9 cellular contexts compared by ENCODE assay signal in genomic region chr17:82848022-82848592, GRCh38. TPM values are rescaled to one million over a fixed set of nuclear protein-coding genes. Genes with fewer than 3 reads are reported as not detected.
DNase-seq lines count a peak whose midpoint lies in the region; ATAC-seq and TF ChIP-seq lines count a peak whose summit lies in the region.
"Had no signal": no experiment of that assay in that cellular context is flagged by ENCODE, and none has a peak within 500 bp of the region (broad histone marks: within the 10 kb centered on the region; RNA-seq: fewer than 3 reads in every experiment).

No MANE protein-coding gene starts in this region.

- no peaks in the 10 kb centered on the region for H3K27me3 ChIP-seq in lung (ENCODE audit: control insufficient read depth, insufficient read depth)
- no peaks in the 10 kb centered on the region for H3K27me3 ChIP-seq in tibial artery
- H3K27me3 ChIP-seq: adrenal gland had no signal

- H3K4me1 ChIP-seq in lung (ENCODE audit: control insufficient read depth in 2 of 2, insufficient read depth in 2 of 2, low read length in 2 of 2) (peaks cover 0 to 12% of the 10 kb centered on the region in 2 donors), tibial artery (peaks cover 0 to 6% (median 0%) of the 10 kb centered on the region in 4 donors)
- H3K4me1 ChIP-seq: adrenal gland had no signal

- peak; percentile 80 for ATAC-seq in activated CD4-positive, alpha-beta T cell treated with anti-CD3 and anti-CD28 coated beads for 36 hours
- ATAC-seq in lung (ENCODE audit: insufficient read depth, low FRiP score) (peak; percentile 80), HG03025 (IDR thresholded peaks at IDR 0.05; ENCODE audit: low FRiP score, unreplicated experiment) (no peak), GM21447 (IDR thresholded peaks at IDR 0.05; ENCODE audit: unreplicated experiment) (no peak)

- CTCF ChIA-PET in activated CD4-positive, alpha-beta T cell treated with anti-CD3 and anti-CD28 coated beads for 36 hours (lab: Charles Lee), result interaction anchor here (1.1 kb wide), 1 partner anchor 21 kb away, joined by 3 read pairs; no protein-coding TSS in a partner anchor

- no peaks in the 10 kb centered on the region for H3K9me3 Mint-ChIP-seq in activated CD4-positive, alpha-beta T cell treated with anti-CD3 and anti-CD28 coated beads for 36 hours (ENCODE audit: low read depth)

- TF ChIP-seq CTCF in lung (IDR thresholded peaks at IDR 0.05; ENCODE audit: control extremely low read depth, extremely low read depth), result no peak
- no peak for TF ChIP-seq CTCF in tibial artery (IDR thresholded peaks at IDR 0.05)

- H3K36me3 Mint-ChIP-seq in activated CD4-positive, alpha-beta T cell treated with anti-CD3 and anti-CD28 coated beads for 36 hours (ENCODE audit: low read depth), result peaks cover 15% of the 10 kb centered on the region

- DNase-seq in activated CD4-positive, alpha-beta T cell treated with anti-CD3 and anti-CD28 coated beads for 36 hours, result peak; percentile 57
- no peak for DNase-seq in activated CD4-positive, alpha-beta T cell treated with anti-CD3 and anti-CD28 coated beads for 1 hour
- DNase-seq in amniotic epithelial cell (ENCODE audit: low read depth) (peak; percentile 8), lung (ENCODE audit: low spot score) (peak; percentile 81), tibial artery (peak; percentile 23 to 67), NCI-H446 treated with DMSO at 0.1 percent for 48 hours (lab: John Stamatoyannopoulos, UW) (no peak)

- no peaks in the 10 kb centered on the region for H3K9me3 ChIP-seq in lung (ENCODE audit: control insufficient read depth in 2 of 2, insufficient read depth in 1 of 2, low read length in 1 of 2)
- no peaks in the 10 kb centered on the region for H3K9me3 ChIP-seq in tibial artery
- H3K9me3 ChIP-seq: adrenal gland had no signal

- H3K27ac ChIP-seq in lung (ENCODE audit: low read depth in 1 of 2, low read length in 1 of 2) (peak overlapping the region in 1 of 2 donors; percentile 93), tibial artery (no peak overlapping the region)

- H3K4me3 ChIP-seq in lung, result no peak overlapping the region
- peak overlapping the region in 1 of 2 donors; percentile 20 for H3K4me3 ChIP-seq in tibial artery

- peak overlapping the region; percentile 18 for H3K4me3 Mint-ChIP-seq in activated CD4-positive, alpha-beta T cell treated with anti-CD3 and anti-CD28 coated beads for 36 hours

- H3K36me3 ChIP-seq in lung (ENCODE audit: control insufficient read depth in 2 of 2, insufficient read depth in 2 of 2, low read length in 2 of 2) (peaks cover 0 to 3% of the 10 kb centered on the region in 2 donors), tibial artery (peaks cover 0 to 4% (median 0%) of the 10 kb centered on the region in 3 donors)
- H3K36me3 ChIP-seq: adrenal gland had no signal

- peak overlapping the region; percentile 31 for H3K27ac Mint-ChIP-seq in activated CD4-positive, alpha-beta T cell treated with anti-CD3 and anti-CD28 coated beads for 36 hours

- WGBS in lung, 2 donors, result 47 to 73% methylated on average over 23 of the region's 23 CpGs

- POLR2A ChIA-PET in activated CD4-positive, alpha-beta T cell treated with anti-CD3 and anti-CD28 coated beads for 36 hours (lab: Charles Lee), result no interaction called here

- peaks cover 22% of the 10 kb centered on the region for H3K4me1 Mint-ChIP-seq in activated CD4-positive, alpha-beta T cell treated with anti-CD3 and anti-CD28 coated beads for 36 hours

- H3K27me3 Mint-ChIP-seq in activated CD4-positive, alpha-beta T cell treated with anti-CD3 and anti-CD28 coated beads for 36 hours, result no peaks in the 10 kb centered on the region

- intact Hi-C loops in activated CD4-positive, alpha-beta T cell treated with anti-CD3 and anti-CD28 coated beads for 36 hours (cut with DNase I, micrococcal nuclease), result no loop called here
- intact Hi-C loops in tibial artery (cut with DNase I; ENCODE audit: low total_unique reads), result no loop called here

RNA-seq across cellular contexts. Expression of gene ZNF750, which starts 8.3 kb away (rescaled TPM):
- not detected for total RNA-seq in activated CD4-positive, alpha-beta T cell treated with anti-CD3 and anti-CD28 coated beads for 36 hours
- 1 to 10 TPM; 1.5 to 4.4 TPM for total RNA-seq in lung
- 1 to 10 TPM; 1.3 to 2.2 TPM for polyA plus RNA-seq in lung

Comparison
In these comparisons a context has a peak if more than half of its experiments do, and no peak if none do; other contexts are left out.
1. DNase-seq: peak in activated CD4-positive, alpha-beta T cell treated with anti-CD3 and anti-CD28 coated beads for 36 hours (single experiment), amniotic epithelial cell (single experiment), lung (single experiment) and tibial artery (2 of 2); none in activated CD4-positive, alpha-beta T cell treated with anti-CD3 and anti-CD28 coated beads for 1 hour (single experiment) and NCI-H446 treated with DMSO at 0.1 percent for 48 hours (single experiment).
2. ATAC-seq: peak in activated CD4-positive, alpha-beta T cell treated with anti-CD3 and anti-CD28 coated beads for 36 hours (single experiment) and lung (single experiment); none in HG03025 (single experiment) and GM21447 (single experiment).